8 cellular contexts compared by ENCODE assay signal in the genomic region with DNA sequence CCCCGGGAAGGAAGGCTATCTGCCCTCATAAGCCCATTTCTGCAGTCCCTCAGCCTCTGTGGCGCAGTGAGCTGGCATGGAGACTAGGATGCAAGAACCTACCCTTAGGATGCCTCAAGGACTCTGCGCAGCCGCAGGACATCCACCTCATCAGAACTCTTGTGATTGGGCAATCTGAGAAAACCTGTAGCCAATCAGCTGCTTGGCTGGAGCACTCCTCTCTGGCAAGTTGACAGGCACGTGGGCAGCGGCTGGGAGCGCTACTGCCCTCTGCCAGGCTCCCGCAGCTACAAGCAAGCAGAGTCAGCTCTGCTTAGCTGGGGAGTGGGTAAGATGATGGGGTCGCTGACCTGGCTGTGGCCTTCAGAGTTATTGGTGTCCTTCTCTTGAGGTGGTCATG.
DNase-seq lines count a peak whose midpoint lies in the region; ATAC-seq and TF ChIP-seq lines count a peak whose summit lies in the region.

No MANE protein-coding gene starts in this region.

- no peak for ATAC-seq in HG02870 (IDR thresholded peaks at IDR 0.05; ENCODE audit: unreplicated experiment)

- peak overlapping the region; percentile 83 for H3K27ac ChIP-seq in layer of hippocampus (ENCODE audit: low read depth, low read length)

- DNase-seq in EH (ENCODE audit: low read depth) (peak; percentile 44), NCI-H128 (lab: John Stamatoyannopoulos, UW; ENCODE audit: unreplicated experiment) (peak; percentile 67), SKM-1 (lab: John Stamatoyannopoulos, UW; ENCODE audit: unreplicated experiment) (peak; percentile 50), choroid plexus epithelial cell (ENCODE audit: low read depth) (peak; percentile 93)
- DNase-seq in stimulated activated CD8-positive, alpha-beta memory T cell treated with anti-CD3 and anti-CD28 coated beads, Interleukin-15, amount 100 ng/mL, for 48 hours (ENCODE audit: low read depth in 2 of 2): peak; percentile 42 to 49
- DNase-seq in NK-92 treated with Interleukin-12 subunit alpha and Interleukin-12 subunit beta, amount 100 ng/mL, for 24 hours (lab: John Stamatoyannopoulos, UW): no peak

- TF ChIP-seq CTCF in choroid plexus epithelial cell (conservative IDR thresholded peaks at IDR 0.05; ENCODE audit: low read depth, low read length): peak; percentile 56

- H3K27me3 ChIP-seq in layer of hippocampus (ENCODE audit: control insufficient read depth, insufficient read depth, low read length): no peaks in the 10 kb centered on the region

- H3K4me3 ChIP-seq in choroid plexus epithelial cell (ENCODE audit: low read depth, low read length): no peak overlapping the region
